Comparison of ENCODE assay signal across 1 cellular context in the genomic region with DNA sequence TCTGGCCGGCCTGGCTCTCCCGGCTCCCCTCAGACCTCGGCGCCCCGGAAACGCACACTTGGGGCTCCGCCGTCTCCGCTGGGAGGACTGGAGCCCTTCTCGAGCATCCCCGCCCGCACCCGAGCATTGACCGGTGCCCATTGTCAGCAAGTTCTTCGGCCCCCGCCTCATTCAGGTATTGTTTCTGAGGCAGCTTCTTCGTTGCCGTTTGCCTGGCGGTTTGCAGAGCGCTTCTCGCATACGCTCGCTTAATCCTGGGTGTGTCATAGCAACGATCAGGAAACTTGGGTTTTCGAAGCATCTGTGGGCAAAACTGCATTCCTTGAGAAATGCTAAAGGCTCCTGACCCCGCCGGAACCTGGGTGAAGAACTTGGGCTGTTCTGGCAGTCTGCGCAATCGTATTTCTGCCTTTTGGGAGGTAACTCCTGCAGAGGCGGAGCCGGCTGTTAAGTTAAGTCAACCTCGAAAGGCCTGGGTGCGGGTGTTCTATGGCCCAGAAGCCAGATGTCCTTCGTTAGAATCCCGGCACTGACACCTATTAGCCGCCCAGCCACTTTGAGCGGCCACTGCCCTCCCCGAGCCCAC.
A peak's percentile ranks its signal among the peaks of the same experiment; 100 is the strongest.
TF ChIP-seq lines count a peak whose summit lies in the region.

No MANE protein-coding gene starts in this region.

TF ChIP-seq in HepG2, 621 proteins besides CTCF, POLR2A, EP300 and RAD21 (continues in another document):
- TF ChIP-seq, protein P1, sequence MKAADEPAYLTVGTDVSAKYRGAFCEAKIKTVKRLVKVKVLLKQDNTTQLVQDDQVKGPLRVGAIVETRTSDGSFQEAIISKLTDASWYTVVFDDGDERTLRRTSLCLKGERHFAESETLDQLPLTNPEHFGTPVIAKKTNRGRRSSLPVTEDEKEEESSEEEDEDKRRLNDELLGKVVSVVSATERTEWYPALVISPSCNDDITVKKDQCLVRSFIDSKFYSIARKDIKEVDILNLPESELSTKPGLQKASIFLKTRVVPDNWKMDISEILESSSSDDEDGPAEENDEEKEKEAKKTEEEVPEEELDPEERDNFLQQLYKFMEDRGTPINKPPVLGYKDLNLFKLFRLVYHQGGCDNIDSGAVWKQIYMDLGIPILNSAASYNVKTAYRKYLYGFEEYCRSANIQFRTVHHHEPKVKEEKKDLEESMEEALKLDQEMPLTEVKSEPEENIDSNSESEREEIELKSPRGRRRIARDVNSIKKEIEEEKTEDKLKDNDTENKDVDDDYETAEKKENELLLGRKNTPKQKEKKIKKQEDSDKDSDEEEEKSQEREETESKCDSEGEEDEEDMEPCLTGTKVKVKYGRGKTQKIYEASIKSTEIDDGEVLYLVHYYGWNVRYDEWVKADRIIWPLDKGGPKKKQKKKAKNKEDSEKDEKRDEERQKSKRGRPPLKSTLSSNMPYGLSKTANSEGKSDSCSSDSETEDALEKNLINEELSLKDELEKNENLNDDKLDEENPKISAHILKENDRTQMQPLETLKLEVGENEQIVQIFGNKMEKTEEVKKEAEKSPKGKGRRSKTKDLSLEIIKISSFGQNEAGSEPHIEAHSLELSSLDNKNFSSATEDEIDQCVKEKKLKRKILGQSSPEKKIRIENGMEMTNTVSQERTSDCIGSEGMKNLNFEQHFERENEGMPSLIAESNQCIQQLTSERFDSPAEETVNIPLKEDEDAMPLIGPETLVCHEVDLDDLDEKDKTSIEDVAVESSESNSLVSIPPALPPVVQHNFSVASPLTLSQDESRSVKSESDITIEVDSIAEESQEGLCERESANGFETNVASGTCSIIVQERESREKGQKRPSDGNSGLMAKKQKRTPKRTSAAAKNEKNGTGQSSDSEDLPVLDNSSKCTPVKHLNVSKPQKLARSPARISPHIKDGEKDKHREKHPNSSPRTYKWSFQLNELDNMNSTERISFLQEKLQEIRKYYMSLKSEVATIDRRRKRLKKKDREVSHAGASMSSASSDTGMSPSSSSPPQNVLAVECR (CRISPR knock-in tag; IDR thresholded peaks at IDR 0.05; ENCODE audit: borderline replicate concordance) = 0 out of 2 replicates have a peak, but pooled peaks have one; percentile 0
- TF ChIP-seq, protein P2, sequence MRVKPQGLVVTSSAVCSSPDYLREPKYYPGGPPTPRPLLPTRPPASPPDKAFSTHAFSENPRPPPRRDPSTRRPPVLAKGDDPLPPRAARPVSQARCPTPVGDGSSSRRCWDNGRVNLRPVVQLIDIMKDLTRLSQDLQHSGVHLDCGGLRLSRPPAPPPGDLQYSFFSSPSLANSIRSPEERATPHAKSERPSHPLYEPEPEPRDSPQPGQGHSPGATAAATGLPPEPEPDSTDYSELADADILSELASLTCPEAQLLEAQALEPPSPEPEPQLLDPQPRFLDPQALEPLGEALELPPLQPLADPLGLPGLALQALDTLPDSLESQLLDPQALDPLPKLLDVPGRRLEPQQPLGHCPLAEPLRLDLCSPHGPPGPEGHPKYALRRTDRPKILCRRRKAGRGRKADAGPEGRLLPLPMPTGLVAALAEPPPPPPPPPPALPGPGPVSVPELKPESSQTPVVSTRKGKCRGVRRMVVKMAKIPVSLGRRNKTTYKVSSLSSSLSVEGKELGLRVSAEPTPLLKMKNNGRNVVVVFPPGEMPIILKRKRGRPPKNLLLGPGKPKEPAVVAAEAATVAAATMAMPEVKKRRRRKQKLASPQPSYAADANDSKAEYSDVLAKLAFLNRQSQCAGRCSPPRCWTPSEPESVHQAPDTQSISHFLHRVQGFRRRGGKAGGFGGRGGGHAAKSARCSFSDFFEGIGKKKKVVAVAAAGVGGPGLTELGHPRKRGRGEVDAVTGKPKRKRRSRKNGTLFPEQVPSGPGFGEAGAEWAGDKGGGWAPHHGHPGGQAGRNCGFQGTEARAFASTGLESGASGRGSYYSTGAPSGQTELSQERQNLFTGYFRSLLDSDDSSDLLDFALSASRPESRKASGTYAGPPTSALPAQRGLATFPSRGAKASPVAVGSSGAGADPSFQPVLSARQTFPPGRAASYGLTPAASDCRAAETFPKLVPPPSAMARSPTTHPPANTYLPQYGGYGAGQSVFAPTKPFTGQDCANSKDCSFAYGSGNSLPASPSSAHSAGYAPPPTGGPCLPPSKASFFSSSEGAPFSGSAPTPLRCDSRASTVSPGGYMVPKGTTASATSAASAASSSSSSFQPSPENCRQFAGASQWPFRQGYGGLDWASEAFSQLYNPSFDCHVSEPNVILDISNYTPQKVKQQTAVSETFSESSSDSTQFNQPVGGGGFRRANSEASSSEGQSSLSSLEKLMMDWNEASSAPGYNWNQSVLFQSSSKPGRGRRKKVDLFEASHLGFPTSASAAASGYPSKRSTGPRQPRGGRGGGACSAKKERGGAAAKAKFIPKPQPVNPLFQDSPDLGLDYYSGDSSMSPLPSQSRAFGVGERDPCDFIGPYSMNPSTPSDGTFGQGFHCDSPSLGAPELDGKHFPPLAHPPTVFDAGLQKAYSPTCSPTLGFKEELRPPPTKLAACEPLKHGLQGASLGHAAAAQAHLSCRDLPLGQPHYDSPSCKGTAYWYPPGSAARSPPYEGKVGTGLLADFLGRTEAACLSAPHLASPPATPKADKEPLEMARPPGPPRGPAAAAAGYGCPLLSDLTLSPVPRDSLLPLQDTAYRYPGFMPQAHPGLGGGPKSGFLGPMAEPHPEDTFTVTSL (CRISPR knock-in tag; IDR thresholded peaks at IDR 0.05; ENCODE audit: borderline replicate concordance) = 0 out of 2 replicates have a peak, but pooled peaks have one; percentile 30
- no peak for TF ChIP-seq ZNF672 (CRISPR knock-in tag; IDR thresholded peaks at IDR 0.05)
- TF ChIP-seq, protein P3, sequence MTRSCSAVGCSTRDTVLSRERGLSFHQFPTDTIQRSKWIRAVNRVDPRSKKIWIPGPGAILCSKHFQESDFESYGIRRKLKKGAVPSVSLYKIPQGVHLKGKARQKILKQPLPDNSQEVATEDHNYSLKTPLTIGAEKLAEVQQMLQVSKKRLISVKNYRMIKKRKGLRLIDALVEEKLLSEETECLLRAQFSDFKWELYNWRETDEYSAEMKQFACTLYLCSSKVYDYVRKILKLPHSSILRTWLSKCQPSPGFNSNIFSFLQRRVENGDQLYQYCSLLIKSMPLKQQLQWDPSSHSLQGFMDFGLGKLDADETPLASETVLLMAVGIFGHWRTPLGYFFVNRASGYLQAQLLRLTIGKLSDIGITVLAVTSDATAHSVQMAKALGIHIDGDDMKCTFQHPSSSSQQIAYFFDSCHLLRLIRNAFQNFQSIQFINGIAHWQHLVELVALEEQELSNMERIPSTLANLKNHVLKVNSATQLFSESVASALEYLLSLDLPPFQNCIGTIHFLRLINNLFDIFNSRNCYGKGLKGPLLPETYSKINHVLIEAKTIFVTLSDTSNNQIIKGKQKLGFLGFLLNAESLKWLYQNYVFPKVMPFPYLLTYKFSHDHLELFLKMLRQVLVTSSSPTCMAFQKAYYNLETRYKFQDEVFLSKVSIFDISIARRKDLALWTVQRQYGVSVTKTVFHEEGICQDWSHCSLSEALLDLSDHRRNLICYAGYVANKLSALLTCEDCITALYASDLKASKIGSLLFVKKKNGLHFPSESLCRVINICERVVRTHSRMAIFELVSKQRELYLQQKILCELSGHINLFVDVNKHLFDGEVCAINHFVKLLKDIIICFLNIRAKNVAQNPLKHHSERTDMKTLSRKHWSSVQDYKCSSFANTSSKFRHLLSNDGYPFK (CRISPR knock-in tag; IDR thresholded peaks at IDR 0.05; ENCODE audit: borderline replicate concordance) = no peak
- TF ChIP-seq AGO2 (optimal IDR thresholded peaks at IDR 0.05; ENCODE audit: low read depth, low read length) = no peak
- TF ChIP-seq NAIF1 (CRISPR knock-in tag; IDR thresholded peaks at IDR 0.05; ENCODE audit: borderline replicate concordance) = no peak
- TF ChIP-seq YEATS4 (CRISPR knock-in tag; IDR thresholded peaks at IDR 0.05; ENCODE audit: borderline replicate concordance) = no peak
- TF ChIP-seq ZNF501 (CRISPR knock-in tag; IDR thresholded peaks at IDR 0.05) = peak; percentile 47; the same call in 1 of the 2 replicates
- no peak for TF ChIP-seq HNRNPLL (IDR thresholded peaks at IDR 0.05; ENCODE audit: low read depth, low read length, poor library complexity, severe bottlenecking)
- TF ChIP-seq, protein P4, sequence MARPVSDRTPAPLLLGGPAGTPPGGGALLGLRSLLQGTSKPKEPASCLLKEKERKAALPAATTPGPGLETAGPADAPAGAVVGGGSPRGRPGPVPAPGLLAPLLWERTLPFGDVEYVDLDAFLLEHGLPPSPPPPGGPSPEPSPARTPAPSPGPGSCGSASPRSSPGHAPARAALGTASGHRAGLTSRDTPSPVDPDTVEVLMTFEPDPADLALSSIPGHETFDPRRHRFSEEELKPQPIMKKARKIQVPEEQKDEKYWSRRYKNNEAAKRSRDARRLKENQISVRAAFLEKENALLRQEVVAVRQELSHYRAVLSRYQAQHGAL (CRISPR knock-in tag; IDR thresholded peaks at IDR 0.05; ENCODE audit: not compliant biosample characterization) = no peak
- no peak for TF ChIP-seq NCOA1 (CRISPR knock-in tag; IDR thresholded peaks at IDR 0.05)
- TF ChIP-seq, protein P5, sequence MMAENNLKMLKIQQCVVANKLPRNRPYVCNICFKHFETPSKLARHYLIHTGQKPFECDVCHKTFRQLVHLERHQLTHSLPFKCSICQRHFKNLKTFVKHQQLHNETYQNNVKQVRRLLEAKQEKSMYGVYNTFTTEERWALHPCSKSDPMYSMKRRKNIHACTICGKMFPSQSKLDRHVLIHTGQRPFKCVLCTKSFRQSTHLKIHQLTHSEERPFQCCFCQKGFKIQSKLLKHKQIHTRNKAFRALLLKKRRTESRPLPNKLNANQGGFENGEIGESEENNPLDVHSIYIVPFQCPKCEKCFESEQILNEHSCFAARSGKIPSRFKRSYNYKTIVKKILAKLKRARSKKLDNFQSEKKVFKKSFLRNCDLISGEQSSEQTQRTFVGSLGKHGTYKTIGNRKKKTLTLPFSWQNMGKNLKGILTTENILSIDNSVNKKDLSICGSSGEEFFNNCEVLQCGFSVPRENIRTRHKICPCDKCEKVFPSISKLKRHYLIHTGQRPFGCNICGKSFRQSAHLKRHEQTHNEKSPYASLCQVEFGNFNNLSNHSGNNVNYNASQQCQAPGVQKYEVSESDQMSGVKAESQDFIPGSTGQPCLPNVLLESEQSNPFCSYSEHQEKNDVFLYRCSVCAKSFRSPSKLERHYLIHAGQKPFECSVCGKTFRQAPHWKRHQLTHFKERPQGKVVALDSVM (CRISPR knock-in tag; IDR thresholded peaks at IDR 0.05) = no peak
- TF ChIP-seq, protein P6, sequence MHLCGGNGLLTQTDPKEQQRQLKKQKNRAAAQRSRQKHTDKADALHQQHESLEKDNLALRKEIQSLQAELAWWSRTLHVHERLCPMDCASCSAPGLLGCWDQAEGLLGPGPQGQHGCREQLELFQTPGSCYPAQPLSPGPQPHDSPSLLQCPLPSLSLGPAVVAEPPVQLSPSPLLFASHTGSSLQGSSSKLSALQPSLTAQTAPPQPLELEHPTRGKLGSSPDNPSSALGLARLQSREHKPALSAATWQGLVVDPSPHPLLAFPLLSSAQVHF (CRISPR knock-in tag; IDR thresholded peaks at IDR 0.05) = no peak
- TF ChIP-seq, protein P7, sequence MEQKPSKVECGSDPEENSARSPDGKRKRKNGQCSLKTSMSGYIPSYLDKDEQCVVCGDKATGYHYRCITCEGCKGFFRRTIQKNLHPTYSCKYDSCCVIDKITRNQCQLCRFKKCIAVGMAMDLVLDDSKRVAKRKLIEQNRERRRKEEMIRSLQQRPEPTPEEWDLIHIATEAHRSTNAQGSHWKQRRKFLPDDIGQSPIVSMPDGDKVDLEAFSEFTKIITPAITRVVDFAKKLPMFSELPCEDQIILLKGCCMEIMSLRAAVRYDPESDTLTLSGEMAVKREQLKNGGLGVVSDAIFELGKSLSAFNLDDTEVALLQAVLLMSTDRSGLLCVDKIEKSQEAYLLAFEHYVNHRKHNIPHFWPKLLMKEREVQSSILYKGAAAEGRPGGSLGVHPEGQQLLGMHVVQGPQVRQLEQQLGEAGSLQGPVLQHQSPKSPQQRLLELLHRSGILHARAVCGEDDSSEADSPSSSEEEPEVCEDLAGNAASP (CRISPR knock-in tag; IDR thresholded peaks at IDR 0.05; ENCODE audit: borderline replicate concordance) = 0 out of 2 replicates have a peak, but pooled peaks have one; percentile 2
- no peak for TF ChIP-seq ZNF333 (CRISPR knock-in tag; IDR thresholded peaks at IDR 0.05; ENCODE audit: borderline replicate concordance)
- no peak for TF ChIP-seq SRSF9 (IDR thresholded peaks at IDR 0.05; ENCODE audit: borderline replicate concordance, insufficient read depth, low read depth, low read length, poor library complexity, severe bottlenecking)
- no peak for TF ChIP-seq ZMYM3 (CRISPR knock-in tag; IDR thresholded peaks at IDR 0.05)
- no peak for TF ChIP-seq JUND (CRISPR knock-in tag; IDR thresholded peaks at IDR 0.05)
- no peak for TF ChIP-seq GZF1 (CRISPR knock-in tag; IDR thresholded peaks at IDR 0.05)
- TF ChIP-seq CC2D1A (CRISPR knock-in tag; IDR thresholded peaks at IDR 0.05) = no peak
- TF ChIP-seq ERF (CRISPR knock-in tag; IDR thresholded peaks at IDR 0.05) = 0 out of 2 replicates have a peak, but pooled peaks have one; percentile 6
- TF ChIP-seq POLR2AphosphoS5 (IDR thresholded peaks at IDR 0.05; ENCODE audit: low read depth, low read length) = 0 out of 2 replicates have a peak, but pooled peaks have one; percentile 27
- TF ChIP-seq SMARCE1 (IDR thresholded peaks at IDR 0.05; ENCODE audit: borderline replicate concordance) = no peak
- no peak for TF ChIP-seq ZNF792 (CRISPR knock-in tag; IDR thresholded peaks at IDR 0.05)
- no peak for TF ChIP-seq HNRNPL (IDR thresholded peaks at IDR 0.05; ENCODE audit: low read depth, low read length)
- TF ChIP-seq AHR (CRISPR knock-in tag; IDR thresholded peaks at IDR 0.05) = no peak
- TF ChIP-seq ZNF781 (CRISPR knock-in tag; IDR thresholded peaks at IDR 0.05; ENCODE audit: borderline replicate concordance, not compliant biosample characterization) = no peak
- TF ChIP-seq RFX5 (IDR thresholded peaks at IDR 0.05; ENCODE audit: low read depth, low read length) = no peak
- no peak for TF ChIP-seq PHF5A (CRISPR knock-in tag; IDR thresholded peaks at IDR 0.05; ENCODE audit: low read depth, unreplicated experiment)
- no peak for TF ChIP-seq ZNF350 (CRISPR knock-in tag; IDR thresholded peaks at IDR 0.05; ENCODE audit: borderline replicate concordance, low read depth)
- no peak for TF ChIP-seq SP1 (IDR thresholded peaks at IDR 0.05)
- TF ChIP-seq SP1 (CRISPR knock-in tag; IDR thresholded peaks at IDR 0.05) = no peak
- TF ChIP-seq ZNF180 (CRISPR knock-in tag; IDR thresholded peaks at IDR 0.05; ENCODE audit: borderline replicate concordance, low read depth) = no peak
- peak; percentile 15; the same call in 1 of the 2 replicates for TF ChIP-seq SIN3A (IDR thresholded peaks at IDR 0.05; ENCODE audit: borderline replicate concordance, low read depth, low read length)
- no peak for TF ChIP-seq CCAR2 (optimal IDR thresholded peaks at IDR 0.05; ENCODE audit: low read depth, low read length)
- TF ChIP-seq, protein P8, sequence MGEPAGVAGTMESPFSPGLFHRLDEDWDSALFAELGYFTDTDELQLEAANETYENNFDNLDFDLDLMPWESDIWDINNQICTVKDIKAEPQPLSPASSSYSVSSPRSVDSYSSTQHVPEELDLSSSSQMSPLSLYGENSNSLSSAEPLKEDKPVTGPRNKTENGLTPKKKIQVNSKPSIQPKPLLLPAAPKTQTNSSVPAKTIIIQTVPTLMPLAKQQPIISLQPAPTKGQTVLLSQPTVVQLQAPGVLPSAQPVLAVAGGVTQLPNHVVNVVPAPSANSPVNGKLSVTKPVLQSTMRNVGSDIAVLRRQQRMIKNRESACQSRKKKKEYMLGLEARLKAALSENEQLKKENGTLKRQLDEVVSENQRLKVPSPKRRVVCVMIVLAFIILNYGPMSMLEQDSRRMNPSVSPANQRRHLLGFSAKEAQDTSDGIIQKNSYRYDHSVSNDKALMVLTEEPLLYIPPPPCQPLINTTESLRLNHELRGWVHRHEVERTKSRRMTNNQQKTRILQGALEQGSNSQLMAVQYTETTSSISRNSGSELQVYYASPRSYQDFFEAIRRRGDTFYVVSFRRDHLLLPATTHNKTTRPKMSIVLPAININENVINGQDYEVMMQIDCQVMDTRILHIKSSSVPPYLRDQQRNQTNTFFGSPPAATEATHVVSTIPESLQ (CRISPR knock-in tag; conservative IDR thresholded peaks at IDR 0.05) = no peak
- TF ChIP-seq NR2F1 (CRISPR knock-in tag; IDR thresholded peaks at IDR 0.05) = no peak
